Comparison of ENCODE assay signal across 20 cellular contexts in genomic region chr10:77789861-77790260, GRCh38.
DNase-seq lines count a peak whose midpoint lies in the region; ATAC-seq lines count a peak whose summit lies in the region.
"Had no signal": no experiment of that assay in that cellular context is flagged by ENCODE, and none has a peak within 500 bp of the region (broad histone marks: within the 10 kb centered on the region; RNA-seq: fewer than 3 reads in every experiment).

No MANE protein-coding gene starts in this region.

- H3K4ac ChIP-seq in neuronal stem cell (ENCODE audit: low read length) = no peak overlapping the region

- no peak for ATAC-seq in Right ventricle myocardium superior (ENCODE audit: poor library complexity)
- ATAC-seq in T-helper 17 cell = peak; percentile 12
- ATAC-seq in stimulated activated effector memory CD8-positive, alpha-beta T cell treated with anti-CD3 and anti-CD28 coated beads, Interleukin-12 subunit alpha, Interleukin-12 subunit beta, amount 100 ng/mL, for 72 hours = peak; percentile 33
- ATAC-seq in naive thymus-derived CD4-positive, alpha-beta T cell = no peak
- ATAC-seq: CD8-positive, alpha-beta T cell; HCT116 had no signal

- H2BK12ac ChIP-seq in neuronal stem cell (ENCODE audit: low read length) = no peak overlapping the region

- no peak overlapping the region for H3K4me3 ChIP-seq in neuronal stem cell (ENCODE audit: low read length in 2 of 2)
- H3K4me3 ChIP-seq in naive thymus-derived CD4-positive, alpha-beta T cell (ENCODE audit: low read length) = no peak overlapping the region
- H3K4me3 ChIP-seq: BLaER1, GM23248 had no signal

- H2AFZ ChIP-seq in neuronal stem cell (ENCODE audit: low read length) = no peak overlapping the region
- H2AFZ ChIP-seq: GM23248 had no signal

- H3K27ac ChIP-seq in neuronal stem cell (replicated peaks; ENCODE audit: low read length) = no peak overlapping the region
- no peak overlapping the region for H3K27ac ChIP-seq in naive thymus-derived CD4-positive, alpha-beta T cell (ENCODE audit: low read depth, low read length)
- H3K27ac ChIP-seq: 22Rv1, BLaER1, C4-2B, GM23248 had no signal

- H3K9ac ChIP-seq in neuronal stem cell (ENCODE audit: low read depth, low read length, poor library complexity) = no peak overlapping the region
- H3K9ac ChIP-seq: BLaER1, GM23248 had no signal

- DNase-seq in cardiac septum (ENCODE audit: low spot score) (peak; percentile 66), Right ventricle myocardium superior (no peak), T-helper 17 cell (no peak), neuronal stem cell (ENCODE audit: low spot score) (no peak)
- DNase-seq in stimulated activated effector memory CD8-positive, alpha-beta T cell treated with anti-CD3 and anti-CD28 coated beads, Interleukin-12 subunit alpha, Interleukin-12 subunit beta, amount 100 ng/mL, for 72 hours (ENCODE audit: low spot score in 2 of 2) = no peak
- DNase-seq in naive thymus-derived CD4-positive, alpha-beta T cell = no peak
- no peak for DNase-seq in stimulated activated CD4-positive, alpha-beta T cell treated with anti-CD3 and anti-CD28 coated beads, Interleukin-2, amount 100 ng/mL, for 24 hours
- no peak for DNase-seq in activated T-cell treated with anti-CD3 and anti-CD28 coated beads, Interleukin-2, amount 50 U/mL, for 48 hours
- DNase-seq: Caco-2; CD4-positive, CD25-positive, alpha-beta regulatory T cell; CD8-positive, alpha-beta T cell; DMS153; DND-41; GM23248; H9 had no signal

- H3K4me1 ChIP-seq in neuronal stem cell (ENCODE audit: control insufficient read depth in 2 of 2, insufficient read depth in 1 of 2, low read depth in 1 of 2, low read length in 2 of 2) = no peaks in the 10 kb centered on the region
- H3K4me1 ChIP-seq in naive thymus-derived CD4-positive, alpha-beta T cell (ENCODE audit: control insufficient read depth in 2 of 2, insufficient read depth in 2 of 2, low read length in 2 of 2) = no peaks in the 10 kb centered on the region
- H3K4me1 ChIP-seq: BLaER1, Caco-2 had no signal

- H3K18ac ChIP-seq in neuronal stem cell (ENCODE audit: low read length) = no peak overlapping the region

- no CpG with 5 or more reads among the region's 7 CpGs for WGBS in neuronal stem cell (ENCODE audit: extremely low coverage in 2 of 2, insufficient read length in 2 of 2, insufficient replicate concordance in 1 of 2), 2 donors

- H3K9me3 Mint-ChIP-seq in stimulated activated effector memory CD8-positive, alpha-beta T cell treated with anti-CD3 and anti-CD28 coated beads, Interleukin-12 subunit alpha, Interleukin-12 subunit beta, amount 100 ng/mL, for 72 hours = peaks cover 3% of the 10 kb centered on the region
- H3K9me3 Mint-ChIP-seq in naive thymus-derived CD4-positive, alpha-beta T cell = peaks cover 0 to 1% (median 0%) of the 10 kb centered on the region in 11 donors
- H3K9me3 Mint-ChIP-seq: CD4-positive, CD25-positive, alpha-beta regulatory T cell; CD8-positive, alpha-beta T cell; H9 had no signal

- CTCF ChIA-PET in naive thymus-derived CD4-positive, alpha-beta T cell (lab: Charles Lee) = no interaction called here

- H3K4me3 Mint-ChIP-seq in T-helper 17 cell = no peak overlapping the region
- H3K4me3 Mint-ChIP-seq in stimulated activated effector memory CD8-positive, alpha-beta T cell treated with anti-CD3 and anti-CD28 coated beads, Interleukin-12 subunit alpha, Interleukin-12 subunit beta, amount 100 ng/mL, for 72 hours = no peak overlapping the region
- H3K4me3 Mint-ChIP-seq in naive thymus-derived CD4-positive, alpha-beta T cell = no peak overlapping the region
- H3K4me3 Mint-ChIP-seq: B cell; CD4-positive, CD25-positive, alpha-beta regulatory T cell; CD8-positive, alpha-beta T cell; H9 had no signal

- intact Hi-C loops in cardiac septum (cut with DNase I) (no loop called here), Right ventricle myocardium superior (cut with DNase I) (no loop called here)
- intact Hi-C loops in naive thymus-derived CD4-positive, alpha-beta T cell (cut with micrococcal nuclease) = no loop called here

- H2BK120ac ChIP-seq in neuronal stem cell (ENCODE audit: low read depth, low read length) = no peak overlapping the region

- H3K27me3 Mint-ChIP-seq in T-helper 17 cell = no peaks in the 10 kb centered on the region
- no peaks in the 10 kb centered on the region for H3K27me3 Mint-ChIP-seq in naive thymus-derived CD4-positive, alpha-beta T cell
- H3K27me3 Mint-ChIP-seq: B cell; CD4-positive, CD25-positive, alpha-beta regulatory T cell had no signal

- no peak overlapping the region for H2BK15ac ChIP-seq in neuronal stem cell (ENCODE audit: low read length)

- peaks cover 2% of the 10 kb centered on the region for H3K4me1 Mint-ChIP-seq in T-helper 17 cell
- peaks cover 8% of the 10 kb centered on the region for H3K4me1 Mint-ChIP-seq in stimulated activated effector memory CD8-positive, alpha-beta T cell treated with anti-CD3 and anti-CD28 coated beads, Interleukin-12 subunit alpha, Interleukin-12 subunit beta, amount 100 ng/mL, for 72 hours
- H3K4me1 Mint-ChIP-seq in naive thymus-derived CD4-positive, alpha-beta T cell = peaks cover 0 to 2% (median 0%) of the 10 kb centered on the region in 7 donors
- H3K4me1 Mint-ChIP-seq: B cell; CD4-positive, CD25-positive, alpha-beta regulatory T cell; H9 had no signal

- peaks cover 3% of the 10 kb centered on the region for H3K36me3 Mint-ChIP-seq in T-helper 17 cell (ENCODE audit: low read depth)
- H3K36me3 Mint-ChIP-seq in stimulated activated effector memory CD8-positive, alpha-beta T cell treated with anti-CD3 and anti-CD28 coated beads, Interleukin-12 subunit alpha, Interleukin-12 subunit beta, amount 100 ng/mL, for 72 hours = peaks cover 12% of the 10 kb centered on the region
- H3K36me3 Mint-ChIP-seq in naive thymus-derived CD4-positive, alpha-beta T cell = peaks cover 0 to 4% (median 0%) of the 10 kb centered on the region in 5 donors
- H3K36me3 Mint-ChIP-seq: CD4-positive, CD25-positive, alpha-beta regulatory T cell; CD8-positive, alpha-beta T cell had no signal

- H3K36me3 ChIP-seq in neuronal stem cell (replicated peaks in 1 of 2; ENCODE audit: control insufficient read depth in 2 of 2, insufficient read depth in 2 of 2, low read length in 2 of 2) = peaks cover 33 to 65% of the 10 kb centered on the region in 2 donors
- H3K36me3 ChIP-seq in naive thymus-derived CD4-positive, alpha-beta T cell (ENCODE audit: control insufficient read depth in 2 of 3, insufficient read depth in 3 of 3, low read length in 3 of 3) = no peaks in the 10 kb centered on the region

- peak overlapping the region; percentile 44 for H4K8ac ChIP-seq in neuronal stem cell (ENCODE audit: low read depth, low read length)

- no peaks in the 10 kb centered on the region for H3K27me3 ChIP-seq in neuronal stem cell (ENCODE audit: control insufficient read depth in 3 of 3, insufficient read depth in 3 of 3, low read depth in 1 of 3, low read length in 3 of 3)
- no peaks in the 10 kb centered on the region for H3K27me3 ChIP-seq in naive thymus-derived CD4-positive, alpha-beta T cell (ENCODE audit: control insufficient read depth in 2 of 2, insufficient read depth in 2 of 2, low read length in 2 of 2)
- H3K27me3 ChIP-seq: BLaER1 had no signal

- H3K27ac Mint-ChIP-seq in T-helper 17 cell = peak overlapping the region; percentile 69
- H3K27ac Mint-ChIP-seq in stimulated activated effector memory CD8-positive, alpha-beta T cell treated with anti-CD3 and anti-CD28 coated beads, Interleukin-12 subunit alpha, Interleukin-12 subunit beta, amount 100 ng/mL, for 72 hours = peak overlapping the region; percentile 68
- H3K27ac Mint-ChIP-seq in naive thymus-derived CD4-positive, alpha-beta T cell = no peak overlapping the region
- H3K27ac Mint-ChIP-seq: B cell; CD4-positive, CD25-positive, alpha-beta regulatory T cell; CD8-positive, alpha-beta T cell had no signal

- no peak overlapping the region for H2BK5ac ChIP-seq in neuronal stem cell (ENCODE audit: low read length)

- peak overlapping the region; percentile 62 for H3K23ac ChIP-seq in neuronal stem cell (ENCODE audit: low read depth, low read length, poor library complexity)

- H3K4me2 ChIP-seq in neuronal stem cell (ENCODE audit: insufficient read depth, low read length, poor library complexity, severe bottlenecking) = no peak overlapping the region
- H3K4me2 ChIP-seq: BLaER1 had no signal

- no peak overlapping the region for H2AK5ac ChIP-seq in neuronal stem cell (ENCODE audit: low read depth, low read length)

- POLR2A ChIA-PET in naive thymus-derived CD4-positive, alpha-beta T cell (lab: Charles Lee) = no interaction called here

- H3K79me1 ChIP-seq in neuronal stem cell (ENCODE audit: low read depth, low read length) = peaks cover 3% of the 10 kb centered on the region

- H3K14ac ChIP-seq in neuronal stem cell (ENCODE audit: low read length) = no peak overlapping the region

- H4K91ac ChIP-seq in neuronal stem cell (ENCODE audit: low read depth, low read length, poor library complexity) = no peak overlapping the region

- H3K9me3 ChIP-seq in T-helper 17 cell (ENCODE audit: control insufficient read depth, low read length, poor library complexity, severe bottlenecking) (no peaks in the 10 kb centered on the region), neuronal stem cell (replicated peaks in 1 of 2; ENCODE audit: control insufficient read depth in 2 of 2, insufficient read depth in 1 of 2, low read depth in 1 of 2, low read length in 2 of 2) (no peaks in the 10 kb centered on the region)
- no peaks in the 10 kb centered on the region for H3K9me3 ChIP-seq in naive thymus-derived CD4-positive, alpha-beta T cell (ENCODE audit: control insufficient read depth in 2 of 3, low read length in 3 of 3)
- H3K9me3 ChIP-seq: BLaER1, Caco-2 had no signal

Comparison
In these comparisons a context has a peak if more than half of its experiments do, and no peak if none do; other contexts are left out.
1. ATAC-seq: peak in T-helper 17 cell (single experiment) and stimulated activated effector memory CD8-positive, alpha-beta T cell treated with anti-CD3 and anti-CD28 coated beads, Interleukin-12 subunit alpha, Interleukin-12 subunit beta, amount 100 ng/mL, for 72 hours (single experiment); none in Right ventricle myocardium superior (single experiment) and naive thymus-derived CD4-positive, alpha-beta T cell (single experiment).
2. H3K27ac Mint-ChIP-seq: peak in T-helper 17 cell (single experiment) and stimulated activated effector memory CD8-positive, alpha-beta T cell treated with anti-CD3 and anti-CD28 coated beads, Interleukin-12 subunit alpha, Interleukin-12 subunit beta, amount 100 ng/mL, for 72 hours (single experiment); none in naive thymus-derived CD4-positive, alpha-beta T cell (0 of 9).